8 cellular contexts compared by ENCODE assay signal in the genomic region with DNA sequence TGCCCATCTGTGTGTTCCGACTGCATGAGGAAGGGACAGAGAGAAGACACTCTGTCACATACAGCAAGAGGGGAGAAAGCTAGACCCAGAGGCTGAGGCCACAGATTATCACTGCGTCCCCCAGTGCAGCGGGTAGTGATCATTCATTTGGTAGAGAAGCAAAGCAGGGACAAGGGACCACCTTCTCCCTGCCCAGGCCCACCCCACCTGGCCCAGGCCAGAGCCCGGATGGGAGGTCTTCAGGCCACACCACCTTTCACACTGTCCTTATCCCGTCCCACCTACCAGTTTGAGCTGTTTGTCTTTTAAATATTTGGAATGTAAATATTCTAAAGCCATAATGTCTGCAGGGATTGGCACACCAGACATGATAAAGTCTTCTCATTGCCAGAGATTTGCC. TPM values are rescaled to one million over a fixed set of nuclear protein-coding genes. Genes with fewer than 3 reads are reported as not detected.
DNase-seq lines count a peak whose midpoint lies in the region; FAIRE-seq and TF ChIP-seq lines count a peak whose summit lies in the region.

No MANE protein-coding gene starts in this region.

- peak overlapping the region; percentile 40; the same call in 1 of the 2 replicates for H3K9ac ChIP-seq in OCI-LY1 (ENCODE audit: low read length)

- H3K27me3 ChIP-seq in OCI-LY1 (ENCODE audit: insufficient read depth, low read length): no peaks in the 10 kb centered on the region

- no peaks in the 10 kb centered on the region for H4K20me1 ChIP-seq in OCI-LY1 (ENCODE audit: insufficient read depth, low read length)

- H3K79me2 ChIP-seq in OCI-LY1 (ENCODE audit: insufficient read depth, low read length): no peaks in the 10 kb centered on the region

- no peak for TF ChIP-seq POLR2A in GM12892 (IDR thresholded peaks at IDR 0.05; ENCODE audit: low read depth, low read length)

- TF ChIP-seq CTCF in OCI-LY1 (IDR thresholded peaks at IDR 0.05; ENCODE audit: low read length) (no peak), chondrocyte (IDR thresholded peaks at IDR 0.05) (no peak), osteocyte (IDR thresholded peaks at IDR 0.05) (no peak)

- peaks cover 41% of the 10 kb centered on the region for H3K36me3 ChIP-seq in OCI-LY1 (ENCODE audit: insufficient read depth, low read length)

- H3K9me2 ChIP-seq in OCI-LY1 (ENCODE audit: low read depth, low read length): no peaks in the 10 kb centered on the region

- no peak for DNase-seq in T-helper 1 cell
- peak; percentile 39 for DNase-seq in chondrocyte (ENCODE audit: low spot score)
- no peak for DNase-seq in osteocyte (ENCODE audit: extremely low spot score, unreplicated experiment)
- no peak for DNase-seq in stimulated activated CD4-positive, alpha-beta T cell treated with anti-CD3 and anti-CD28 coated beads, Interleukin-4, amount 100 ng/mL, for 1 hour
- DNase-seq in GM12892 (ENCODE audit: insufficient read length): no peak
- DNase-seq in HuH-7 (ENCODE audit: low spot score): no peak

- no peak overlapping the region for H3K4me3 ChIP-seq in OCI-LY1 (ENCODE audit: low read depth, low read length, poor library complexity, severe bottlenecking)

- H3K4me1 ChIP-seq in OCI-LY1 (ENCODE audit: insufficient read depth, low read length, severe bottlenecking): peaks cover 34% of the 10 kb centered on the region

- H3F3A ChIP-seq in OCI-LY1 (ENCODE audit: insufficient read depth, low read length): no peaks in the 10 kb centered on the region

- no peaks in the 10 kb centered on the region for H3K27me3 Mint-ChIP-seq in T-helper 1 cell treated with Interleukin-12 subunit alpha and Interleukin-12 subunit beta and Interleukin-4 antibody, amounts not matched to agents 30 μg/mL and 1 μg/mL, for 36 hours (ENCODE audit: low read depth)
- H3K27me3 Mint-ChIP-seq in chondrocyte (ENCODE audit: low read depth) (no peaks in the 10 kb centered on the region), osteocyte (ENCODE audit: unreplicated experiment) (no peaks in the 10 kb centered on the region)

- FAIRE-seq in GM12892 (lab: Jason Lieb, UNC): no peak

- no peaks in the 10 kb centered on the region for H3K9me3 ChIP-seq in OCI-LY1 (ENCODE audit: low read length)

- H3K27ac Mint-ChIP-seq in T-helper 1 cell treated with Interleukin-12 subunit alpha and Interleukin-12 subunit beta and Interleukin-4 antibody, amounts not matched to agents 30 μg/mL and 1 μg/mL, for 36 hours: peak overlapping the region; percentile 99
- H3K27ac Mint-ChIP-seq in chondrocyte (ENCODE audit: unreplicated experiment) (peak overlapping the region; percentile 89), osteocyte (ENCODE audit: unreplicated experiment) (peak overlapping the region; percentile 61)

- H2AFZ ChIP-seq in OCI-LY1 (ENCODE audit: low read length): no peak overlapping the region

- H3K4me1 Mint-ChIP-seq in T-helper 1 cell treated with Interleukin-12 subunit alpha and Interleukin-12 subunit beta and Interleukin-4 antibody, amounts not matched to agents 30 μg/mL and 1 μg/mL, for 36 hours (ENCODE audit: low read depth): peaks cover 57% of the 10 kb centered on the region
- H3K4me1 Mint-ChIP-seq in chondrocyte (ENCODE audit: low read depth): peaks cover 54% of the 10 kb centered on the region
- H3K4me1 Mint-ChIP-seq in osteocyte (ENCODE audit: unreplicated experiment): peaks cover 24% of the 10 kb centered on the region

- H3K4me2 ChIP-seq in OCI-LY1 (ENCODE audit: low read length): peak overlapping the region; percentile 49

- peak overlapping the region; percentile 85 for H3K27ac ChIP-seq in OCI-LY1 (ENCODE audit: low read depth, low read length, poor library complexity, severe bottlenecking)

- no peaks in the 10 kb centered on the region for H3K9me3 Mint-ChIP-seq in T-helper 1 cell treated with Interleukin-12 subunit alpha and Interleukin-12 subunit beta and Interleukin-4 antibody, amounts not matched to agents 30 μg/mL and 1 μg/mL, for 36 hours
- H3K9me3 Mint-ChIP-seq in chondrocyte (ENCODE audit: low read depth) (no peaks in the 10 kb centered on the region), osteocyte (ENCODE audit: unreplicated experiment) (no peaks in the 10 kb centered on the region)

- H3K4me3 Mint-ChIP-seq in T-helper 1 cell treated with Interleukin-12 subunit alpha and Interleukin-12 subunit beta and Interleukin-4 antibody, amounts not matched to agents 30 μg/mL and 1 μg/mL, for 36 hours: peak overlapping the region; percentile 89
- H3K4me3 Mint-ChIP-seq in chondrocyte (ENCODE audit: unreplicated experiment) (no peak overlapping the region), osteocyte (ENCODE audit: unreplicated experiment) (no peak overlapping the region)

- H3K36me3 Mint-ChIP-seq in T-helper 1 cell treated with Interleukin-12 subunit alpha and Interleukin-12 subunit beta and Interleukin-4 antibody, amounts not matched to agents 30 μg/mL and 1 μg/mL, for 36 hours (ENCODE audit: low read depth): peaks cover 63% of the 10 kb centered on the region
- H3K36me3 Mint-ChIP-seq in chondrocyte (ENCODE audit: low read depth) (peaks cover 24% of the 10 kb centered on the region), osteocyte (ENCODE audit: unreplicated experiment) (peaks cover 25% of the 10 kb centered on the region)

RNA-seq across cellular contexts. Expression of a gene that starts 10.6 kb away (rescaled TPM):
- total RNA-seq in chondrocyte (23.3 to 30.7 TPM (median 29.0 TPM) in 3 replicates), osteocyte (32.7 and 34.0 TPM in 2 replicates)
- polyA plus RNA-seq in GM12892 (2012; ENCODE audit: missing spikeins): 35.5 TPM

RNA-seq across cellular contexts. Expression of a gene that starts 47.4 kb away (rescaled TPM):
- total RNA-seq in chondrocyte (50.1 to 63.1 TPM (median 59.8 TPM) in 3 replicates), osteocyte (105 and 110 TPM in 2 replicates)
- polyA plus RNA-seq in GM12892 (2012; ENCODE audit: missing spikeins): 27.8 TPM
